In the genomic region with DNA sequence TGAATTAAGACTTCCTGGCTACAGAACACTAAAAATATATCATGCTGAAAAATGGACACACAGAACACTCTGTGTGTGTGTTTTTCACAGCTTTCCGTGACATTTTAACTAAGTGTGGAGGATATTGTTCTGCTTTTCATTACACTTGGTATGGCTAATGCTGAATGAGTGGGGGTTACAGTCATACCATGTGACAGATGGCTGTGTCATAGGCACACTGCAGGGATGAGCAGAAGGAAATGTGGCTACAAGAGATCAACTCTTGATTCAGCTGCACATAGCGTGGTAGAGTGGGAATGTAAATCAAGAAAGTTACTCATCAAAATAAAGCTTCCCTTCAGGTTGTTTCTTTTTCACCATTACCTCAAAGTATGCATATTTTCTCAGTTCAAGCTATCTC, we compare ENCODE assay signal across 19 cellular contexts.
A peak's percentile ranks its signal among the peaks of the same experiment; 100 is the strongest.
DNase-seq lines count a peak whose midpoint lies in the region; ATAC-seq and TF ChIP-seq lines count a peak whose summit lies in the region.
"Had no signal": no experiment of that assay in that cellular context is flagged by ENCODE, and none has a peak within 500 bp of the region (broad histone marks: within the 10 kb centered on the region; RNA-seq: fewer than 3 reads in every experiment).

No MANE protein-coding gene starts in this region.

- H3K4me1 ChIP-seq in upper lobe of left lung, result no peaks in the 10 kb centered on the region
- H3K4me1 ChIP-seq: A549, sigmoid colon, SJCRH30, tibial artery had no signal

- CTCF ChIA-PET in AG04450 (lab: Charles Lee), result interaction anchor here (1.4 kb wide), 1 partner anchor 15 kb away, joined by 4 read pairs; no protein-coding TSS in a partner anchor

- TF ChIP-seq POLR2A in upper lobe of left lung (IDR thresholded peaks at IDR 0.05), result no peak

- POLR2A ChIA-PET in AG04450 (lab: Yijun Ruan, JAX), result no interaction called here

- no peaks in the 10 kb centered on the region for H3K36me3 ChIP-seq in upper lobe of left lung
- H3K36me3 ChIP-seq: neutrophil, sigmoid colon, SJCRH30, tibial artery had no signal

- no peak overlapping the region for H3K4me3 ChIP-seq in AG04450 (ENCODE audit: low read depth, low read length)
- no peak overlapping the region for H3K4me3 ChIP-seq in HFF-Myc (replicated peaks; ENCODE audit: low read depth, low read length)
- H3K4me3 ChIP-seq in upper lobe of left lung, result no peak overlapping the region
- H3K4me3 ChIP-seq: A549, sigmoid colon, SJCRH30, tibial artery had no signal

- H3K27ac ChIP-seq in AG04450 (ENCODE audit: low read depth, low read length), result no peak overlapping the region
- H3K27ac ChIP-seq in upper lobe of left lung, result no peak overlapping the region
- H3K27ac ChIP-seq: A549, neutrophil, sigmoid colon, SJCRH30, tibial artery had no signal

- WGBS in upper lobe of left lung, 2 donors, result 75% methylated on average over 2 of the region's 2 CpGs

- no peak for TF ChIP-seq EP300 in upper lobe of left lung (IDR thresholded peaks at IDR 0.05)

- TF ChIP-seq CTCF in AG04450 (IDR thresholded peaks at IDR 0.05; ENCODE audit: low read depth, low read length), result no peak
- TF ChIP-seq CTCF in HFF-Myc (IDR thresholded peaks at IDR 0.05; ENCODE audit: low read depth, low read length, missing control alignments), result no peak
- no peak for TF ChIP-seq CTCF in upper lobe of left lung (IDR thresholded peaks at IDR 0.05)

- H3K9me3 ChIP-seq in AG04450 (ENCODE audit: control insufficient read depth, insufficient read depth, low read length) (no peaks in the 10 kb centered on the region), upper lobe of left lung (no peaks in the 10 kb centered on the region)
- H3K9me3 ChIP-seq: A549, neutrophil, sigmoid colon, SJCRH30, tibial artery had no signal

- H3K27me3 ChIP-seq in AG04450 (ENCODE audit: control insufficient read depth, insufficient read depth, low read length), result no peaks in the 10 kb centered on the region
- H3K27me3 ChIP-seq in upper lobe of left lung, result no peaks in the 10 kb centered on the region
- H3K27me3 ChIP-seq: neutrophil, sigmoid colon, SJCRH30, tibial artery had no signal

- ATAC-seq in GM21447 (IDR thresholded peaks at IDR 0.05; ENCODE audit: unreplicated experiment) (no peak), GM21825 (IDR thresholded peaks at IDR 0.05; ENCODE audit: unreplicated experiment) (no peak), upper lobe of left lung (ENCODE audit: low FRiP score in 2 of 2) (no peak)
- ATAC-seq: A549 had no signal

- DNase-seq in AG04450 (ENCODE audit: low read depth, low spot score) (peak; percentile 59), HFF-Myc (ENCODE audit: extremely low read depth, low read depth) (peak; percentile 21), amniotic stem cell (lab: John Stamatoyannopoulos, UW) (peak; percentile 15), hepatic stellate cell (ENCODE audit: low spot score) (peak; percentile 7), upper lobe of left lung (no peak)
- DNase-seq in stimulated activated CD4-positive, alpha-beta T cell treated with anti-CD3 and anti-CD28 coated beads, Interleukin-12 subunit alpha, Interleukin-12 subunit beta, amount 100 ng/mL, for 4 hours, result no peak
- DNase-seq: activated CD4-positive, alpha-beta T cell treated with anti-CD3 and anti-CD28 coated beads for 48 hours; activated T-cell treated with anti-CD3 and anti-CD28 coated beads for 4 hours; immature natural killer cell; NCI-H1417; NCI-H226; sigmoid colon; SJCRH30; T1000; tibial artery had no signal

Comparison
In these comparisons a context has a peak if more than half of its experiments do, and no peak if none do; other contexts are left out.
1. DNase-seq: peak in AG04450 (single experiment), HFF-Myc (single experiment), amniotic stem cell (single experiment) and hepatic stellate cell (single experiment); none in stimulated activated CD4-positive, alpha-beta T cell treated with anti-CD3 and anti-CD28 coated beads, Interleukin-12 subunit alpha, Interleukin-12 subunit beta, amount 100 ng/mL, for 4 hours (single experiment) and upper lobe of left lung (0 of 2).